Comparison of ENCODE assay signal across 1 cellular context in genomic region chr1:220776725-220777326, GRCh38.
TF ChIP-seq lines count a peak whose summit lies in the region.

No MANE protein-coding gene starts in this region.

TF ChIP-seq in IMR-90, 13 proteins besides CTCF, POLR2A, EP300 and RAD21 (continued from another document):
- TF ChIP-seq ELK1 (IDR thresholded peaks at IDR 0.05; ENCODE audit: borderline replicate concordance, low read depth, low read length) (no peak), FOS (IDR thresholded peaks at IDR 0.05; ENCODE audit: low read depth, low read length) (no peak), CEBPB (IDR thresholded peaks at IDR 0.05; ENCODE audit: low read depth, low read length) (no peak), CHD1 (IDR thresholded peaks at IDR 0.05; ENCODE audit: low read depth, low read length) (no peak), NFE2L2 (IDR thresholded peaks at IDR 0.05; ENCODE audit: low read depth, low read length) (no peak), SMC3 (IDR thresholded peaks at IDR 0.05; ENCODE audit: low read depth, low read length) (peak; percentile 80)
